25 cellular contexts compared by ENCODE assay signal in genomic region chr12:113318046-113318656, GRCh38.
"Had no signal": no experiment of that assay in that cellular context is flagged by ENCODE, and none has a peak within 500 bp of the region (broad histone marks: within the 10 kb centered on the region; RNA-seq: fewer than 3 reads in every experiment).

No MANE protein-coding gene starts in this region.

- H2AFZ ChIP-seq: parathyroid adenoma had no signal

- H3K4me3 ChIP-seq: breast epithelium, esophagus squamous epithelium, left lung, lower lobe of right lung, psoas muscle, spleen, suprapubic skin, tibial artery had no signal

- H3K9me3 ChIP-seq: breast epithelium, esophagus squamous epithelium, left lung, lower lobe of right lung, psoas muscle, suprapubic skin, tibial artery had no signal

- H3K27ac ChIP-seq: breast epithelium, epithelial cell of prostate, esophagus squamous epithelium, left lung, lower lobe of right lung, parathyroid adenoma, psoas muscle, spleen, suprapubic skin, tibial artery had no signal

- DNase-seq: activated CD4-positive, alpha-beta T cell treated with anti-CD3 and anti-CD28 coated beads for 36 hours; activated CD4-positive, CD25-positive, alpha-beta regulatory T cell; activated CD8-positive, alpha-beta memory T cell treated with anti-CD3 and anti-CD28 coated beads, Interleukin-2, amount 10 ng/mL, durations not matched to agents 7 days and 5 days; activated CD8-positive, alpha-beta T cell treated with anti-CD3 and anti-CD28 coated beads, Interleukin-2, amount 10 ng/mL, durations not matched to agents 7 days and 5 days; activated naive CD4-positive, alpha-beta T cell; activated naive CD8-positive, alpha-beta T cell treated with anti-CD3 and anti-CD28 coated beads for 36 hours; activated T-cell treated with anti-CD3 and anti-CD28 coated beads, Interleukin-2, amount 50 U/mL, for 48 hours; amniotic stem cell; dermis blood vessel endothelial cell; effector CD4-positive, alpha-beta T cell; esophagus squamous epithelium; foreskin melanocyte; left lung; lower lobe of right lung; mesenchymal stem cell; naive thymus-derived CD8-positive, alpha-beta T cell; occipital lobe; psoas muscle; spleen; stimulated activated naive CD4-positive, alpha-beta T cell; tibial artery had no signal

- H3K4me1 ChIP-seq: breast epithelium, esophagus squamous epithelium, left lung, lower lobe of right lung, parathyroid adenoma, psoas muscle, suprapubic skin, tibial artery had no signal

- H3K9ac ChIP-seq: parathyroid adenoma had no signal

- H3K27me3 ChIP-seq: breast epithelium, esophagus squamous epithelium, left lung, spleen, suprapubic skin, tibial artery had no signal

- H3K79me2 ChIP-seq: parathyroid adenoma had no signal

- ATAC-seq: activated CD4-positive, alpha-beta T cell treated with anti-CD3 and anti-CD28 coated beads for 36 hours; activated CD8-positive, alpha-beta memory T cell treated with anti-CD3 and anti-CD28 coated beads, Interleukin-2, amount 10 ng/mL, durations not matched to agents 7 days and 5 days; activated CD8-positive, alpha-beta T cell treated with anti-CD3 and anti-CD28 coated beads, Interleukin-2, amount 10 ng/mL, durations not matched to agents 7 days and 5 days; left lung; lower lobe of right lung; naive thymus-derived CD8-positive, alpha-beta T cell; psoas muscle had no signal
